ENCODE assay signal across 25 cellular contexts in the genomic region with DNA sequence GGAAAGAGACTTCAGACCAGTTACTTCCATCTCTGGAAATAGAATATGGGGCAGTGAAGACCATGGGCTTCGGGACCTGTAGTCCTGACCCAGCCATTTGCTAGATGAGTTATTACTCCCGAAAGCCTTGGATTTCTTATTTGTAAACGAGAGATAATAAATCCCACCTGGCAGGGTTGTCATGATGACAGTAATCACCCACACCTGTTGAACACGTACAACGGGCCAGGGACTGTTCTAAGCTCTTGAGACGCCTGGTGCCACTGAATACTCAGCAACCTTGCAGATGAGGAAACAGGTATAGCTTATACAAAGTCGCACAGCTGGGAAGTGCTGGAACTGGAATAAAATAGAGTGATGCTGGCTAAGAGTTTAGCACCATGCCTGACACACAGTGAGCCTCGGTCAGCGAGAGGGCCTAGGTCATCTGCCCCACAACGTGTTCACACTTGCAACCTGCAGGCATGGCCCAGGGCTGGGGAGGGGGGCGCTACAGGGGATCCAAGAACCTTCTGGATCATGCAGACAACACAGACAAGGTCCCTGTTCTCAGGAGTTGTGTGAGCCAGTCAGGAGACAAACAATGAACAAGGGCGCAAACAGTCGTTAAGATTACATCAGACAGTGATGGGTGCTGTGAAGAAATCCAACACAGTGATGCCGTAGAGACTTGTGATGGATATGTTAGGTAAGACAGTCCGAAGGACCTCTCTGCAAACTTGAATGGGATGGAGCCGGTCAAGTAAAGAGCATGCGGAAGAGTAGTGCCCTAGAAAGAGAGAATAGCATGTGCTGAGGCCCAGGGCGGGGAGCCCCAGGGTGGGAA.
DNase-seq lines count a peak whose midpoint lies in the region; ATAC-seq, FAIRE-seq and TF ChIP-seq lines count a peak whose summit lies in the region.
"Had no signal": no experiment of that assay in that cellular context is flagged by ENCODE, and none has a peak within 500 bp of the region (broad histone marks: within the 10 kb centered on the region; RNA-seq: fewer than 3 reads in every experiment).

No MANE protein-coding gene starts in this region.

- H3K4me2 ChIP-seq in neural progenitor cell = no peak overlapping the region
- no peak overlapping the region for H3K4me2 ChIP-seq in trophoblast cell (ENCODE audit: low read length)

- peaks cover 10% of the 10 kb centered on the region for H3K36me3 Mint-ChIP-seq in neural progenitor cell

- H3K27ac ChIP-seq in heart left ventricle = no peak overlapping the region
- no peak overlapping the region for H3K27ac ChIP-seq in neural progenitor cell
- no peak overlapping the region for H3K27ac ChIP-seq in uterus
- no peak overlapping the region for H3K27ac ChIP-seq in trophoblast cell (ENCODE audit: low read depth, low read length)
- H3K27ac ChIP-seq in thyroid gland = no peak overlapping the region
- H3K27ac ChIP-seq: C4-2B, skin epidermis, VCaP had no signal

- H3K36me3 ChIP-seq in heart left ventricle = no peaks in the 10 kb centered on the region
- H3K36me3 ChIP-seq in bronchial epithelial cell (ENCODE audit: control insufficient read depth, insufficient read depth, low read length) = no peaks in the 10 kb centered on the region
- no peaks in the 10 kb centered on the region for H3K36me3 ChIP-seq in neural progenitor cell
- H3K36me3 ChIP-seq in uterus = no peaks in the 10 kb centered on the region
- H3K36me3 ChIP-seq in trophoblast cell (ENCODE audit: control insufficient read depth in 1 of 2, insufficient read depth in 2 of 2, low read length in 2 of 2) = no peaks in the 10 kb centered on the region
- no peaks in the 10 kb centered on the region for H3K36me3 ChIP-seq in thyroid gland

- no peak overlapping the region for H2AK5ac ChIP-seq in trophoblast cell (ENCODE audit: low read length)

- peaks cover 0 to 10% (median 0%) of the 10 kb centered on the region in 12 donors for H3K4me1 ChIP-seq in heart left ventricle
- H3K4me1 ChIP-seq in neural progenitor cell = peaks cover 21% of the 10 kb centered on the region
- no peaks in the 10 kb centered on the region for H3K4me1 ChIP-seq in uterus
- no peaks in the 10 kb centered on the region for H3K4me1 ChIP-seq in trophoblast cell (ENCODE audit: control insufficient read depth in 1 of 2, insufficient read depth in 2 of 2, low read length in 2 of 2)
- no peaks in the 10 kb centered on the region for H3K4me1 ChIP-seq in thyroid gland

- 89 to 94% (median 93%) methylated on average over 18 of the region's 18 CpGs for WGBS in heart left ventricle, 4 donors
- WGBS in trophoblast cell (ENCODE audit: extremely low coverage, insufficient coverage, insufficient read length) = no CpG with 5 or more reads among the region's 18 CpGs
- 89 to 91% methylated on average over 18 of the region's 18 CpGs for WGBS in thyroid gland, 2 donors

- H2AFZ ChIP-seq in neural progenitor cell (replicated peaks) = no peak overlapping the region
- no peak overlapping the region for H2AFZ ChIP-seq in trophoblast cell (ENCODE audit: insufficient read depth, low read length, poor library complexity)

- H3K4me1 Mint-ChIP-seq in neural progenitor cell = peaks cover 13% of the 10 kb centered on the region

- ATAC-seq in heart left ventricle = no peak
- ATAC-seq: activated T-cell treated with anti-CD3 and anti-CD28 coated beads, Interleukin-2, amount 50 U/mL, for 4 hours; effector memory CD8-positive, alpha-beta T cell; esophagus mucosa; left colon had no signal

- no peak overlapping the region for H4K91ac ChIP-seq in trophoblast cell (ENCODE audit: low read depth, low read length)

- no peak overlapping the region for H2BK12ac ChIP-seq in trophoblast cell (ENCODE audit: low read length)

- H3K79me2 ChIP-seq in neural progenitor cell (ENCODE audit: low read depth) (no peaks in the 10 kb centered on the region), trophoblast cell (ENCODE audit: control insufficient read depth, insufficient read depth, low read length, poor library complexity) (no peaks in the 10 kb centered on the region)

- H3K9ac ChIP-seq in neural progenitor cell (no peak overlapping the region), trophoblast cell (ENCODE audit: low read length) (no peak overlapping the region)

- no peak for TF ChIP-seq CTCF in heart left ventricle (IDR thresholded peaks at IDR 0.05)
- no peak for TF ChIP-seq CTCF in bronchial epithelial cell (IDR thresholded peaks at IDR 0.05; ENCODE audit: insufficient read depth, low read length, severe bottlenecking)
- TF ChIP-seq CTCF in neural progenitor cell (IDR thresholded peaks at IDR 0.05) = no peak
- TF ChIP-seq CTCF in uterus (IDR thresholded peaks at IDR 0.05) = no peak
- no peak for TF ChIP-seq CTCF in thyroid gland (IDR thresholded peaks at IDR 0.05)

- intact Hi-C loops in cardiac septum (cut with DNase I) = no loop called here
- intact Hi-C loops in heart left ventricle (cut with DNase I) = loop anchor here in 1 of 10 donors (10.0 kb wide), 1 partner anchor 207 kb away; no protein-coding TSS in a partner anchor
- intact Hi-C loops in uterus (cut with DNase I; ENCODE audit: low total_unique reads) = no loop called here
- intact Hi-C loops in thyroid gland (cut with DNase I) = no loop called here

- H3K27me3 ChIP-seq in heart left ventricle (no peaks in the 10 kb centered on the region), bronchial epithelial cell (ENCODE audit: control insufficient read depth, insufficient read depth, low read length) (no peaks in the 10 kb centered on the region), neural progenitor cell (no peaks in the 10 kb centered on the region), uterus (no peaks in the 10 kb centered on the region), trophoblast cell (ENCODE audit: insufficient read depth, low read length) (no peaks in the 10 kb centered on the region), thyroid gland (no peaks in the 10 kb centered on the region)

- peaks cover 10% of the 10 kb centered on the region for H3F3A ChIP-seq in neural progenitor cell (ENCODE audit: low read depth)

- no peaks in the 10 kb centered on the region for H4K20me1 ChIP-seq in neural progenitor cell (ENCODE audit: low read depth)

- no peak overlapping the region for H4K8ac ChIP-seq in trophoblast cell (ENCODE audit: low read depth, low read length)

- no peak overlapping the region for H3K18ac ChIP-seq in trophoblast cell (ENCODE audit: low read length)

- peaks cover 10% of the 10 kb centered on the region for H3K9me3 Mint-ChIP-seq in neural progenitor cell
- H3K9me3 Mint-ChIP-seq: effector memory CD8-positive, alpha-beta T cell; memory B cell had no signal

- no peaks in the 10 kb centered on the region for H3K79me1 ChIP-seq in trophoblast cell (ENCODE audit: low read length)

- no peak overlapping the region for H4K12ac ChIP-seq in trophoblast cell (ENCODE audit: low read depth, low read length)

- H3K27me3 Mint-ChIP-seq in neural progenitor cell (ENCODE audit: insufficient read depth, low read depth) = peaks cover 8% of the 10 kb centered on the region

- no peak overlapping the region for H3K4ac ChIP-seq in trophoblast cell (ENCODE audit: low read depth, low read length)

- no peak overlapping the region for H2BK120ac ChIP-seq in trophoblast cell (ENCODE audit: insufficient read depth, low read length, poor library complexity)

- H3K23ac ChIP-seq in trophoblast cell (ENCODE audit: low read length) = no peak overlapping the region

- H3K4me3 ChIP-seq in heart left ventricle (no peak overlapping the region), bronchial epithelial cell (ENCODE audit: low read depth, low read length) (no peak overlapping the region), neural progenitor cell (no peak overlapping the region), uterus (no peak overlapping the region), trophoblast cell (ENCODE audit: low read depth, low read length) (no peak overlapping the region), thyroid gland (replicated peaks in 1 of 3) (no peak overlapping the region)
- H3K4me3 ChIP-seq: skin epidermis had no signal

- FAIRE-seq in bronchial epithelial cell (lab: Jason Lieb, UNC) = peak; percentile 85

- DNase-seq in cardiac septum (ENCODE audit: low spot score) = peak; percentile 62
- DNase-seq in heart left ventricle = no peak
- DNase-seq in bronchial epithelial cell (ENCODE audit: low read depth) = no peak
- DNase-seq in neural progenitor cell (ENCODE audit: low spot score) = no peak
- DNase-seq in uterus = peak; percentile 4 to 13
- DNase-seq in stimulated activated CD4-positive, alpha-beta T cell treated with anti-CD3 and anti-CD28 coated beads, Interleukin-12 subunit alpha, Interleukin-12 subunit beta, amount 100 ng/mL, for 4 hours = no peak
- DNase-seq in trophoblast cell = no peak
- DNase-seq in thyroid gland = no peak
- DNase-seq: activated CD4-positive, alpha-beta T cell treated with anti-CD3 and anti-CD28 coated beads for 48 hours; activated naive CD4-positive, alpha-beta T cell treated with Interleukin-2 at 50 U/mL for 16 hours; activated T-cell treated with anti-CD3 and anti-CD28 coated beads, Interleukin-2, amount 50 U/mL, for 4 hours; amygdala; Calu3; cortex of kidney; effector memory CD8-positive, alpha-beta T cell; foreskin fibroblast; HCEC 1CT; left colon; SHP77; stimulated activated CD4-positive, alpha-beta T cell treated with anti-CD3 and anti-CD28 coated beads, Interleukin-1b, Interleukin-23, amount 100 ng/mL, for 48 hours had no signal

- H3K9me3 ChIP-seq in heart left ventricle (no peaks in the 10 kb centered on the region), neural progenitor cell (ENCODE audit: low read depth) (no peaks in the 10 kb centered on the region), uterus (no peaks in the 10 kb centered on the region), trophoblast cell (ENCODE audit: insufficient read depth, low read depth, low read length) (no peaks in the 10 kb centered on the region), thyroid gland (no peaks in the 10 kb centered on the region)

- H2BK5ac ChIP-seq in trophoblast cell (ENCODE audit: low read depth, low read length, poor library complexity) = no peak overlapping the region

- no peak overlapping the region for H3K4me3 Mint-ChIP-seq in neural progenitor cell
- H3K4me3 Mint-ChIP-seq: activated T-cell treated with anti-CD3 and anti-CD28 coated beads, Interleukin-2, amount 50 U/mL, for 4 hours; effector memory CD8-positive, alpha-beta T cell; memory B cell had no signal

- no peak overlapping the region for H3K14ac ChIP-seq in trophoblast cell (ENCODE audit: low read length)

- no peak for TF ChIP-seq POLR2A in heart left ventricle (IDR thresholded peaks at IDR 0.05)
- TF ChIP-seq POLR2A in uterus (IDR thresholded peaks at IDR 0.05) = no peak
- no peak for TF ChIP-seq POLR2A in thyroid gland (IDR thresholded peaks at IDR 0.05)

- H3K27ac Mint-ChIP-seq in neural progenitor cell = peak overlapping the region; percentile 35
- H3K27ac Mint-ChIP-seq: effector memory CD8-positive, alpha-beta T cell; memory B cell had no signal

Comparison
In these comparisons a context has a peak if more than half of its experiments do, and no peak if none do; other contexts are left out.
1. DNase-seq: peak in cardiac septum (single experiment) and uterus (2 of 2); none in heart left ventricle (0 of 5), bronchial epithelial cell (single experiment), neural progenitor cell (single experiment), stimulated activated CD4-positive, alpha-beta T cell treated with anti-CD3 and anti-CD28 coated beads, Interleukin-12 subunit alpha, Interleukin-12 subunit beta, amount 100 ng/mL, for 4 hours (single experiment), trophoblast cell (0 of 2) and thyroid gland (0 of 2).